Comparison of ENCODE assay signal across 16 cellular contexts in genomic region chr4:87934973-87935372, GRCh38. TPM values are rescaled to one million over a fixed set of nuclear protein-coding genes. Genes with fewer than 3 reads are reported as not detected.
DNase-seq lines count a peak whose midpoint lies in the region; ATAC-seq and TF ChIP-seq lines count a peak whose summit lies in the region.
"Had no signal": no experiment of that assay in that cellular context is flagged by ENCODE, and none has a peak within 500 bp of the region (broad histone marks: within the 10 kb centered on the region; RNA-seq: fewer than 3 reads in every experiment).

No MANE protein-coding gene starts in this region.

- peak overlapping the region; percentile 2; the same call in 1 of the 2 replicates for H3K4me3 ChIP-seq in HUES48 (ENCODE audit: low read depth, low read length)
- no peak overlapping the region for H3K4me3 ChIP-seq in Karpas-422 (ENCODE audit: low read length)
- peak overlapping the region; percentile 43 for H3K4me3 ChIP-seq in iPS-18a (ENCODE audit: low read length)
- H3K4me3 ChIP-seq in CD8-positive, alpha-beta T cell (ENCODE audit: low read depth, low read length) = no peak overlapping the region
- no peak overlapping the region for H3K4me3 ChIP-seq in stomach
- H3K4me3 ChIP-seq: HAP-1 had no signal

- H3K27ac Mint-ChIP-seq in CD8-positive, alpha-beta T cell = no peak overlapping the region
- H3K27ac Mint-ChIP-seq: CD4-positive, CD25-positive, alpha-beta regulatory T cell; IgD-negative memory B cell had no signal

- TF ChIP-seq POLR2A in stomach (IDR thresholded peaks at IDR 0.05) = no peak

- peaks cover 8% of the 10 kb centered on the region for H3K27me3 Mint-ChIP-seq in CD8-positive, alpha-beta T cell (ENCODE audit: low read depth)

- H3K27me3 ChIP-seq in HUES48 (ENCODE audit: control insufficient read depth, insufficient read depth, low read length) = no peaks in the 10 kb centered on the region
- no peaks in the 10 kb centered on the region for H3K27me3 ChIP-seq in Karpas-422 (ENCODE audit: low read length)
- no peaks in the 10 kb centered on the region for H3K27me3 ChIP-seq in iPS-18a (ENCODE audit: control insufficient read depth, insufficient read depth, low read length)
- no peaks in the 10 kb centered on the region for H3K27me3 ChIP-seq in CD8-positive, alpha-beta T cell (ENCODE audit: insufficient read depth, low read length)
- H3K27me3 ChIP-seq in stomach = no peaks in the 10 kb centered on the region

- no peak overlapping the region for H3K4me3 Mint-ChIP-seq in CD8-positive, alpha-beta T cell
- H3K4me3 Mint-ChIP-seq: CD4-positive, CD25-positive, alpha-beta regulatory T cell; IgD-negative memory B cell had no signal

- no peaks in the 10 kb centered on the region for H3K79me2 ChIP-seq in Karpas-422 (ENCODE audit: low read length)

- H3K27ac ChIP-seq in HUES48 (ENCODE audit: low read depth, low read length) (peak overlapping the region; percentile 91), Karpas-422 (ENCODE audit: low read length) (no peak overlapping the region), iPS-18a (ENCODE audit: low read length) (peak overlapping the region; percentile 2), stomach (no peak overlapping the region)
- no peak overlapping the region for H3K27ac ChIP-seq in CD8-positive, alpha-beta T cell (ENCODE audit: low read depth, low read length)

- CTCF ChIA-PET in CD8-positive, alpha-beta T cell (lab: Charles Lee) = interaction anchor here (0.6 kb wide), 1 partner anchor 9 kb away, joined by 3 read pairs; no protein-coding TSS in a partner anchor

- peak; percentile 31 for DNase-seq in Karpas-422
- DNase-seq in NCI-H345 (lab: John Stamatoyannopoulos, UW) = no peak
- DNase-seq in CD8-positive, alpha-beta T cell = no peak
- DNase-seq in stomach = no peak
- DNase-seq: ACHN; BE2C; C1 segment of cervical spinal cord; Caco-2; CD4-positive, CD25-positive, alpha-beta regulatory T cell; GOT3; KBM-7 had no signal

- POLR2A ChIA-PET in CD8-positive, alpha-beta T cell (lab: Charles Lee) = no interaction called here

- H3K36me3 ChIP-seq in HUES48 (ENCODE audit: control insufficient read depth, insufficient read depth, low read length) (peaks cover 19% of the 10 kb centered on the region), Karpas-422 (ENCODE audit: insufficient read depth, low read length) (no peaks in the 10 kb centered on the region), iPS-18a (ENCODE audit: control insufficient read depth, low read depth, low read length) (peaks cover 33% of the 10 kb centered on the region), stomach (no peaks in the 10 kb centered on the region)
- H3K36me3 ChIP-seq in CD8-positive, alpha-beta T cell (ENCODE audit: insufficient read depth, low read length) = no peaks in the 10 kb centered on the region
- H3K36me3 ChIP-seq: BE2C, HAP-1 had no signal

- no peaks in the 10 kb centered on the region for H3K9me3 ChIP-seq in HUES48 (ENCODE audit: control insufficient read depth, insufficient read depth, low read length)
- H3K9me3 ChIP-seq in Karpas-422 (ENCODE audit: low read length) = no peaks in the 10 kb centered on the region
- no peaks in the 10 kb centered on the region for H3K9me3 ChIP-seq in iPS-18a (ENCODE audit: control insufficient read depth, low read depth, low read length)
- no peaks in the 10 kb centered on the region for H3K9me3 ChIP-seq in CD8-positive, alpha-beta T cell (ENCODE audit: low read length)
- peaks cover 0 to 15% (median 0%) of the 10 kb centered on the region in 4 donors for H3K9me3 ChIP-seq in stomach
- H3K9me3 ChIP-seq: BE2C, Caco-2 had no signal

- no peaks in the 10 kb centered on the region for H3K36me3 Mint-ChIP-seq in CD8-positive, alpha-beta T cell
- H3K36me3 Mint-ChIP-seq: CD4-positive, CD25-positive, alpha-beta regulatory T cell; IgD-negative memory B cell had no signal

- H2AFZ ChIP-seq in Karpas-422 (ENCODE audit: low read length) = no peak overlapping the region

- no peak for ATAC-seq in CD8-positive, alpha-beta T cell
- ATAC-seq: HepG2 had no signal

- intact Hi-C loops in CD8-positive, alpha-beta T cell (cut with DNase I, micrococcal nuclease) = no loop called here
- intact Hi-C loops in stomach (cut with DNase I; ENCODE audit: low total_unique reads) = no loop called here

- 27 to 39% (median 34%) methylated on average over 2 of the region's 2 CpGs for WGBS in stomach, 5 donors

- H3K9ac ChIP-seq in HUES48 (ENCODE audit: low read depth, low read length) (no peak overlapping the region), Karpas-422 (ENCODE audit: low read length) (no peak overlapping the region), iPS-18a (ENCODE audit: low read length) (peak overlapping the region; percentile 1)

- H3K9me3 Mint-ChIP-seq in CD8-positive, alpha-beta T cell = peaks cover 6% of the 10 kb centered on the region

- H3K9me2 ChIP-seq in Karpas-422 (replicated peaks; ENCODE audit: insufficient read depth, low read length) = no peaks in the 10 kb centered on the region

- TF ChIP-seq EP300 in stomach (IDR thresholded peaks at IDR 0.05) = no peak

- TF ChIP-seq CTCF in CD8-positive, alpha-beta T cell (IDR thresholded peaks at IDR 0.05) = no peak
- no peak for TF ChIP-seq CTCF in stomach (IDR thresholded peaks at IDR 0.05)

- no peaks in the 10 kb centered on the region for H3K4me1 Mint-ChIP-seq in CD8-positive, alpha-beta T cell (ENCODE audit: low read depth)

- no peak overlapping the region for H3K4me2 ChIP-seq in Karpas-422 (ENCODE audit: low read depth, low read length, poor library complexity, severe bottlenecking)

- H3K4me1 ChIP-seq in HUES48 (ENCODE audit: control insufficient read depth, insufficient read depth, low read length) = peaks cover 33% of the 10 kb centered on the region
- H3K4me1 ChIP-seq in Karpas-422 (ENCODE audit: low read length) = no peaks in the 10 kb centered on the region
- H3K4me1 ChIP-seq in iPS-18a (ENCODE audit: control insufficient read depth, low read depth, low read length) = peaks cover 21% of the 10 kb centered on the region
- no peaks in the 10 kb centered on the region for H3K4me1 ChIP-seq in CD8-positive, alpha-beta T cell (ENCODE audit: insufficient read depth, low read length)
- no peaks in the 10 kb centered on the region for H3K4me1 ChIP-seq in stomach
- H3K4me1 ChIP-seq: BE2C, Caco-2 had no signal

- no peaks in the 10 kb centered on the region for H4K20me1 ChIP-seq in Karpas-422 (ENCODE audit: insufficient read depth, low read depth, low read length)

RNA-seq across cellular contexts. Expression of gene SPP1, which starts 40.5 kb away (rescaled TPM):
- total RNA-seq in Karpas-422 (2014; rRNA removed; shearing (Covaris generic); ENCODE audit: low replicate concordance) = not detected in 2 replicates
- not detected for total RNA-seq in CD8-positive, alpha-beta T cell
- total RNA-seq in stomach = 10 to 100 TPM in 3 of 5 donors, 1 to 10 TPM in 2; 3.5 to 14.3 (median 12.7) TPM
- polyA plus RNA-seq in stomach = 10 to 100 TPM in 1 of 3 donors, 1 to 10 TPM in 2; 2.3 to 80.8 (median 4.3) TPM
- total RNA-seq: CD4-positive, CD25-positive, alpha-beta regulatory T cell had no signal
- polyA plus RNA-seq: IgD-negative memory B cell had no signal

Comparison
In these comparisons a context has a peak if more than half of its experiments do, and no peak if none do; other contexts are left out.
1. H3K27ac ChIP-seq: peak in HUES48 (single experiment) and iPS-18a (single experiment); none in Karpas-422 (single experiment), CD8-positive, alpha-beta T cell (single experiment) and stomach (0 of 5).
2. H3K4me3 ChIP-seq: peak in HUES48 (single experiment) and iPS-18a (single experiment); none in Karpas-422 (single experiment), CD8-positive, alpha-beta T cell (single experiment) and stomach (0 of 4).